ENCODE assay signal across 8 cellular contexts in genomic region chr14:24271834-24272263, GRCh38. TPM values are rescaled to one million over a fixed set of nuclear protein-coding genes. Genes with fewer than 3 reads are reported as not detected.
DNase-seq lines count a peak whose midpoint lies in the region; ATAC-seq and TF ChIP-seq lines count a peak whose summit lies in the region.

No MANE protein-coding gene starts in this region.

- H3K14ac ChIP-seq in mesenchymal stem cell (ENCODE audit: low read length in 2 of 2): no peak overlapping the region

- no peak for TF ChIP-seq CTCF in heart right ventricle (IDR thresholded peaks at IDR 0.05)
- TF ChIP-seq CTCF in brain microvascular endothelial cell (IDR thresholded peaks at IDR 0.05; ENCODE audit: low read depth, low read length, missing control alignments): no peak

- H3K4me2 ChIP-seq in mesenchymal stem cell (ENCODE audit: low read length, poor library complexity, severe bottlenecking): peak overlapping the region; percentile 88

- H2BK12ac ChIP-seq in mesenchymal stem cell (ENCODE audit: low read length in 2 of 2): no peak overlapping the region

- H2AK5ac ChIP-seq in mesenchymal stem cell (ENCODE audit: low read length, severe bottlenecking): no peak overlapping the region

- H3K27ac ChIP-seq in heart right ventricle (peak overlapping the region in 9 of 10 donors; percentile 95 to 100 (median 99)), brain microvascular endothelial cell (no peak overlapping the region), mesenchymal stem cell (ENCODE audit: low read length, poor library complexity, severe bottlenecking) (no peak overlapping the region), urinary bladder (ENCODE audit: low read depth) (peak overlapping the region; percentile 16)

- H2BK120ac ChIP-seq in mesenchymal stem cell (ENCODE audit: low read depth, low read length): no peak overlapping the region

- H3K18ac ChIP-seq in mesenchymal stem cell (ENCODE audit: low read depth in 1 of 2, low read length in 2 of 2): peak overlapping the region in 1 of 2 experiments; percentile 89

- H3K9me3 ChIP-seq in heart right ventricle (no peaks in the 10 kb centered on the region), mesenchymal stem cell (ENCODE audit: control insufficient read depth, low read length) (no peaks in the 10 kb centered on the region)

- no peak overlapping the region for H2BK15ac ChIP-seq in mesenchymal stem cell (ENCODE audit: low read depth, poor library complexity, severe bottlenecking)

- peaks cover 0 to 30% (median 0%) of the 10 kb centered on the region in 9 donors for H3K36me3 ChIP-seq in heart right ventricle
- H3K36me3 ChIP-seq in brain microvascular endothelial cell (replicated peaks): peaks cover 8% of the 10 kb centered on the region
- peaks cover 34 to 35% of the 10 kb centered on the region in 2 experiments for H3K36me3 ChIP-seq in mesenchymal stem cell (ENCODE audit: control insufficient read depth in 1 of 2, insufficient read depth in 2 of 2, low read depth in 1 of 2, low read length in 2 of 2)
- H3K36me3 ChIP-seq in urinary bladder (ENCODE audit: insufficient read depth): no peaks in the 10 kb centered on the region

- intact Hi-C loops in heart right ventricle (cut with DNase I): loop anchor here in 1 of 10 donors (2.0 kb wide), 1 partner anchor 29 kb away; the partner anchor contains the start of gene TINF2
- intact Hi-C loops in Right ventricle myocardium superior (cut with DNase I): no loop called here

- H3K4ac ChIP-seq in mesenchymal stem cell (ENCODE audit: low read depth in 1 of 2, low read length in 2 of 2): peak overlapping the region in 1 of 2 experiments; percentile 22

- H3K9ac ChIP-seq in mesenchymal stem cell (ENCODE audit: low read length): peak overlapping the region; percentile 100

- peak overlapping the region; percentile 100 for H4K8ac ChIP-seq in mesenchymal stem cell (ENCODE audit: low read length)

- H2BK5ac ChIP-seq in mesenchymal stem cell (ENCODE audit: low read depth, low read length, poor library complexity, severe bottlenecking): no peak overlapping the region

- H3K4me1 ChIP-seq in heart right ventricle: peaks cover 0 to 61% (median 13%) of the 10 kb centered on the region in 9 donors
- peaks cover 6% of the 10 kb centered on the region for H3K4me1 ChIP-seq in mesenchymal stem cell (ENCODE audit: control insufficient read depth, insufficient read depth, low read depth, low read length)
- no peaks in the 10 kb centered on the region for H3K4me1 ChIP-seq in urinary bladder (ENCODE audit: insufficient read depth)

- no peak for DNase-seq in heart right ventricle
- DNase-seq in Right ventricle myocardium superior: no peak
- no peak for DNase-seq in brain microvascular endothelial cell
- DNase-seq in mesenchymal stem cell: no peak
- DNase-seq in Ammon's horn (ENCODE audit: low spot score): no peak

- H3K4me3 ChIP-seq in heart right ventricle: peak overlapping the region; percentile 82 to 100 (median 94)
- H3K4me3 ChIP-seq in brain microvascular endothelial cell (ENCODE audit: low read depth, low read length): peak overlapping the region; percentile 93
- peak overlapping the region; percentile 84 to 98 for H3K4me3 ChIP-seq in mesenchymal stem cell (ENCODE audit: insufficient read depth in 1 of 2, low read depth in 1 of 2, low read length in 2 of 2)
- peak overlapping the region; percentile 71 for H3K4me3 ChIP-seq in urinary bladder (ENCODE audit: low read depth, low read length)

- in situ Hi-C loops in brain microvascular endothelial cell (cut with HindIII; ENCODE audit: low pct_ligation_motif_present, low sequenced_read_pairs): no loop called here

- H2AFZ ChIP-seq in mesenchymal stem cell (ENCODE audit: low read depth, low read length): peak overlapping the region; percentile 72

- ATAC-seq in heart right ventricle (no peak), Right ventricle myocardium superior (ENCODE audit: poor library complexity) (no peak), HG03439 (IDR thresholded peaks at IDR 0.05; ENCODE audit: unreplicated experiment) (no peak), GM18498 (IDR thresholded peaks at IDR 0.05; ENCODE audit: unreplicated experiment) (no peak)

- H4K91ac ChIP-seq in mesenchymal stem cell (ENCODE audit: low read length): peak overlapping the region; percentile 77

- H3K27me3 ChIP-seq in heart right ventricle (no peaks in the 10 kb centered on the region), brain microvascular endothelial cell (replicated peaks) (no peaks in the 10 kb centered on the region), mesenchymal stem cell (ENCODE audit: control insufficient read depth in 1 of 2, insufficient read depth in 1 of 2, low read length in 2 of 2) (no peaks in the 10 kb centered on the region)

- no peak overlapping the region for H3K23ac ChIP-seq in mesenchymal stem cell (ENCODE audit: low read length in 2 of 2)

- WGBS in heart right ventricle, 2 donors: 24 to 36% methylated on average over 3 of the region's 3 CpGs
- 14% methylated on average over 3 of the region's 3 CpGs for WGBS in mesenchymal stem cell
- WGBS in urinary bladder: 22% methylated on average over 3 of the region's 3 CpGs

- peaks cover 38% of the 10 kb centered on the region for H3K79me1 ChIP-seq in mesenchymal stem cell (replicated peaks; ENCODE audit: low read length, poor library complexity, severe bottlenecking)

RNA-seq across cellular contexts. Expression of gene RABGGTA, which starts 0.5 kb away (rescaled TPM):
- 10 to 100 TPM; 17.4 to 30.0 (median 19.6) TPM for total RNA-seq in heart right ventricle
- polyA plus RNA-seq in heart right ventricle: 10 to 100 TPM; 30.6 to 37.9 TPM
- total RNA-seq in Right ventricle myocardium superior: 20.3 TPM
- polyA plus RNA-seq in mesenchymal stem cell (2013, experiment 1 of 2): 22.6 TPM
- polyA plus RNA-seq in mesenchymal stem cell (2013, experiment 2 of 2): 21.5 TPM
- total RNA-seq in urinary bladder: 9.5 TPM
- polyA plus RNA-seq in urinary bladder: 23.4 TPM

RNA-seq across cellular contexts. Expression of gene TGM1, which starts 8.9 kb away (rescaled TPM):
- total RNA-seq in heart right ventricle (1 to 10 TPM in 1 of 10 donors, under 1 TPM in 9; 0.17 to 2.2 (median 0.65) TPM), Right ventricle myocardium superior (1.1 TPM), urinary bladder (1.2 TPM)
- polyA plus RNA-seq in heart right ventricle (under 1 TPM; 0.51 to 0.87 TPM), urinary bladder (0.65 TPM)
- 0.41 TPM for polyA plus RNA-seq in mesenchymal stem cell (2013, experiment 1 of 2)
- 0.36 TPM for polyA plus RNA-seq in mesenchymal stem cell (2013, experiment 2 of 2)

RNA-seq across cellular contexts. Expression of gene DHRS1, which starts 27.7 kb away (rescaled TPM):
- total RNA-seq in heart right ventricle (10 to 100 TPM in 4 of 10 donors, 1 to 10 TPM in 6; 6.9 to 11.1 (median 9.0) TPM), Right ventricle myocardium superior (5.2 TPM), urinary bladder (10.4 TPM)
- polyA plus RNA-seq in heart right ventricle (10 to 100 TPM in 1 of 2 donors, 1 to 10 TPM in 1; 8.5 to 11.6 TPM), urinary bladder (33.4 TPM)
- polyA plus RNA-seq in mesenchymal stem cell (2013, experiment 1 of 2): 18.6 TPM
- polyA plus RNA-seq in mesenchymal stem cell (2013, experiment 2 of 2): 21.3 TPM

RNA-seq across cellular contexts. Expression of gene NOP9, which starts 27.8 kb away (rescaled TPM):
- total RNA-seq in heart right ventricle (10 to 100 TPM; 22.0 to 31.9 (median 27.3) TPM), Right ventricle myocardium superior (23.4 TPM), urinary bladder (12.8 TPM)
- polyA plus RNA-seq in heart right ventricle (10 to 100 TPM; 10.7 to 10.8 TPM), urinary bladder (18.0 TPM)
- 8.0 TPM for polyA plus RNA-seq in mesenchymal stem cell (2013, experiment 1 of 2)
- 7.6 TPM for polyA plus RNA-seq in mesenchymal stem cell (2013, experiment 2 of 2)

RNA-seq across cellular contexts. Expression of gene TINF2, which starts 29.4 kb away (rescaled TPM):
- total RNA-seq in heart right ventricle: 10 to 100 TPM; 36.8 to 56.4 (median 40.5) TPM
- 10 to 100 TPM; 19.3 to 44.0 TPM for polyA plus RNA-seq in heart right ventricle
- total RNA-seq in Right ventricle myocardium superior: 28.7 TPM
- polyA plus RNA-seq in mesenchymal stem cell (2013, experiment 1 of 2): 64.4 TPM
- polyA plus RNA-seq in mesenchymal stem cell (2013, experiment 2 of 2): 71.9 TPM
- 35.1 TPM for total RNA-seq in urinary bladder
- 68.7 TPM for polyA plus RNA-seq in urinary bladder

Comparison
In these comparisons a context has a peak if more than half of its experiments do, and no peak if none do; other contexts are left out.
1. H3K27ac ChIP-seq: peak in heart right ventricle (9 of 10) and urinary bladder (single experiment); none in brain microvascular endothelial cell (single experiment) and mesenchymal stem cell (single experiment).
2. Peak in every context shown above with its lines, with median percentiles within 50 percentile points of each other: H3K4me3 ChIP-seq.